Comparison of ENCODE assay signal across 2 cellular contexts in the genomic region with DNA sequence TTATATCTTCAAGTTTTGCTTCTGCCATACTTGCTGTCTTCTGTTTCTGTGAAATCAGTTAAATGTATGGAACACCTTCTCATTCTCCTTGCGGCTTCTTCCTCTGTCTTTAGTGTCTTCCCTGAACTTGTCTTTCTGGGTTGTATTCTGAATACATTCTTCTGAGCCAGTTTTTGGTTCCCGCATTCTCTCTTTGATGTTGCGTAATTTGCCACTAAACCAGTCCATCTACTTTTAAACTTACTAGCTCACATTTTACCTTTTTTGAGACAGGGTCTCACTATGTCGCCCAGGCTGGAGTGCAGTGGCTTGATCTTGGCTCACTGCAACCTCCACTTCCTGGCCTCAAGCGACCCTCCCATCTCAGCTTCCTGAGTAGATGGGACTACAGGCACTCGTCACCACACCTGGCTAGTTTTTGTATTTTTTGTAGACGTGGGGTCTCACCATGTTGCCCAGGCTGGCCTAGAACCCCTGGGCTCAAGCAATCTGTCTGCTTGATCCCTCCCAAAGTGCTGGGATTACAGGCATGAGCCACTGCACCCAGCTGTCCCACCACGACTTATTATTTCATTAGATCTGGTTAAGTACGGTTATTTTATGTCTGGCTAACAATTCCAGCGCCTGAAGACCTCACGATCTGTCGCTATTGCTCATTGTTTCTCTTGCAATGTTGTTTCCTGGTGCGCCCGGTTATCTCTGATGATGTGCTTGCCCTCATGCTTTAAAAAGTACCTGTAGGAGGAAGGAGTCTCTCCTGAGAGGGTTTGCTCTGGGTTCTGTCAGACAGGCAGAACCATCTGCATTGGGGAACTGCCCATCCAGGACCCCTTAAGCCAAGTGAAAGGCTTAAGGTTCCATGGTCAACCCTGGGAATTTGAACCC.
TF ChIP-seq lines count a peak whose summit lies in the region.

No MANE protein-coding gene starts in this region.

TF ChIP-seq in Ishikawa, 13 proteins besides CTCF, POLR2A, EP300 and RAD21:
- no peak for TF ChIP-seq TAF1 (IDR thresholded peaks at IDR 0.05; ENCODE audit: low read depth)
- no peak for TF ChIP-seq TEAD4 (IDR thresholded peaks at IDR 0.05)
- no peak for TF ChIP-seq USF1 (IDR thresholded peaks at IDR 0.05)
- TF ChIP-seq CEBPB (IDR thresholded peaks at IDR 0.05), result peak; percentile 78

TF ChIP-seq in endothelial cell of umbilical vein, 7 proteins besides CTCF, POLR2A, EP300 and RAD21:
- TF ChIP-seq POLR2AphosphoS5 (IDR thresholded peaks at IDR 0.05; ENCODE audit: insufficient read depth, low read depth, low read length) (no peak), GATA2 (IDR thresholded peaks at IDR 0.05; ENCODE audit: insufficient read depth, insufficient read length, low read depth, low read length) (no peak), EZH2 (IDR thresholded peaks at IDR 0.05; ENCODE audit: borderline replicate concordance, low read depth, low read length, severe bottlenecking) (no peak), JUN (IDR thresholded peaks at IDR 0.05; ENCODE audit: borderline replicate concordance, insufficient read depth, insufficient read length, low read depth) (no peak), MYC (IDR thresholded peaks at IDR 0.05; ENCODE audit: low read depth, low read length) (no peak), FOS (IDR thresholded peaks at IDR 0.05; ENCODE audit: borderline replicate concordance, insufficient read depth, low read length) (no peak)
- TF ChIP-seq, protein P1, sequence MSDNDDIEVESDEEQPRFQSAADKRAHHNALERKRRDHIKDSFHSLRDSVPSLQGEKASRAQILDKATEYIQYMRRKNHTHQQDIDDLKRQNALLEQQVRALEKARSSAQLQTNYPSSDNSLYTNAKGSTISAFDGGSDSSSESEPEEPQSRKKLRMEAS (IDR thresholded peaks at IDR 0.05; ENCODE audit: insufficient read depth, insufficient read length), result no peak
TF ChIP-seq in endothelial cell of umbilical vein: peak in this region for 0.
